Comparison of ENCODE assay signal across 2 cellular contexts in genomic region chr5:92308679-92309078, GRCh38.
TF ChIP-seq lines count a peak whose summit lies in the region.

No MANE protein-coding gene starts in this region.

TF ChIP-seq in A549, 52 proteins besides CTCF, POLR2A, EP300 and RAD21 (continued from another document):
- TF ChIP-seq CBX2 (IDR thresholded peaks at IDR 0.05; ENCODE audit: borderline replicate concordance, low read depth) (no peak), SMC3 (IDR thresholded peaks at IDR 0.05) (no peak), ZC3H11A (IDR thresholded peaks at IDR 0.05) (no peak), CHD4 (IDR thresholded peaks at IDR 0.05; ENCODE audit: borderline replicate concordance) (no peak), POLR2AphosphoS2 (conservative IDR thresholded peaks at IDR 0.05; ENCODE audit: low read length) (no peak), HDAC2 (IDR thresholded peaks at IDR 0.05) (no peak), TFCP2L1 (CRISPR knock-in tag; IDR thresholded peaks at IDR 0.05) (no peak), RFX5 (IDR thresholded peaks at IDR 0.05) (no peak), KDM5A (IDR thresholded peaks at IDR 0.05) (no peak), EHF (CRISPR knock-in tag; IDR thresholded peaks at IDR 0.05) (no peak)
- TF ChIP-seq, protein P1, sequence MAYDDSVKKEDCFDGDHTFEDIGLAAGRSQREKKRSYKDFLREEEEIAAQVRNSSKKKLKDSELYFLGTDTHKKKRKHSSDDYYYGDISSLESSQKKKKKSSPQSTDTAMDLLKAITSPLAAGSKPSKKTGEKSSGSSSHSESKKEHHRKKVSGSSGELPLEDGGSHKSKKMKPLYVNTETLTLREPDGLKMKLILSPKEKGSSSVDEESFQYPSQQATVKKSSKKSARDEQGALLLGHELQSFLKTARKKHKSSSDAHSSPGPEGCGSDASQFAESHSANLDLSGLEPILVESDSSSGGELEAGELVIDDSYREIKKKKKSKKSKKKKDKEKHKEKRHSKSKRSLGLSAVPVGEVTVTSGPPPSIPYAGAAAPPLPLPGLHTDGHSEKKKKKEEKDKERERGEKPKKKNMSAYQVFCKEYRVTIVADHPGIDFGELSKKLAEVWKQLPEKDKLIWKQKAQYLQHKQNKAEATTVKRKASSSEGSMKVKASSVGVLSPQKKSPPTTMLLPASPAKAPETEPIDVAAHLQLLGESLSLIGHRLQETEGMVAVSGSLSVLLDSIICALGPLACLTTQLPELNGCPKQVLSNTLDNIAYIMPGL (CRISPR knock-in tag; IDR thresholded peaks at IDR 0.05; ENCODE audit: borderline replicate concordance) = no peak
TF ChIP-seq in A549: peak in this region for 0.

TF ChIP-seq in SK-N-SH, 30 proteins besides CTCF, POLR2A, EP300 and RAD21 (continued from another document):
- TF ChIP-seq, protein P2, sequence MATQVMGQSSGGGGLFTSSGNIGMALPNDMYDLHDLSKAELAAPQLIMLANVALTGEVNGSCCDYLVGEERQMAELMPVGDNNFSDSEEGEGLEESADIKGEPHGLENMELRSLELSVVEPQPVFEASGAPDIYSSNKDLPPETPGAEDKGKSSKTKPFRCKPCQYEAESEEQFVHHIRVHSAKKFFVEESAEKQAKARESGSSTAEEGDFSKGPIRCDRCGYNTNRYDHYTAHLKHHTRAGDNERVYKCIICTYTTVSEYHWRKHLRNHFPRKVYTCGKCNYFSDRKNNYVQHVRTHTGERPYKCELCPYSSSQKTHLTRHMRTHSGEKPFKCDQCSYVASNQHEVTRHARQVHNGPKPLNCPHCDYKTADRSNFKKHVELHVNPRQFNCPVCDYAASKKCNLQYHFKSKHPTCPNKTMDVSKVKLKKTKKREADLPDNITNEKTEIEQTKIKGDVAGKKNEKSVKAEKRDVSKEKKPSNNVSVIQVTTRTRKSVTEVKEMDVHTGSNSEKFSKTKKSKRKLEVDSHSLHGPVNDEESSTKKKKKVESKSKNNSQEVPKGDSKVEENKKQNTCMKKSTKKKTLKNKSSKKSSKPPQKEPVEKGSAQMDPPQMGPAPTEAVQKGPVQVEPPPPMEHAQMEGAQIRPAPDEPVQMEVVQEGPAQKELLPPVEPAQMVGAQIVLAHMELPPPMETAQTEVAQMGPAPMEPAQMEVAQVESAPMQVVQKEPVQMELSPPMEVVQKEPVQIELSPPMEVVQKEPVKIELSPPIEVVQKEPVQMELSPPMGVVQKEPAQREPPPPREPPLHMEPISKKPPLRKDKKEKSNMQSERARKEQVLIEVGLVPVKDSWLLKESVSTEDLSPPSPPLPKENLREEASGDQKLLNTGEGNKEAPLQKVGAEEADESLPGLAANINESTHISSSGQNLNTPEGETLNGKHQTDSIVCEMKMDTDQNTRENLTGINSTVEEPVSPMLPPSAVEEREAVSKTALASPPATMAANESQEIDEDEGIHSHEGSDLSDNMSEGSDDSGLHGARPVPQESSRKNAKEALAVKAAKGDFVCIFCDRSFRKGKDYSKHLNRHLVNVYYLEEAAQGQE (IDR thresholded peaks at IDR 0.05; ENCODE audit: low read depth, low read length) = no peak
- no peak for TF ChIP-seq NFIC (IDR thresholded peaks at IDR 0.05; ENCODE audit: borderline replicate concordance)
- TF ChIP-seq TCF12 (IDR thresholded peaks at IDR 0.05) = peak; percentile 45; the same call in 1 of the 2 replicates
- TF ChIP-seq MXI1 (IDR thresholded peaks at IDR 0.05; ENCODE audit: low read depth, low read length) = no peak
- no peak for TF ChIP-seq TAF1 (IDR thresholded peaks at IDR 0.05; ENCODE audit: borderline replicate concordance, low read depth, low read length)
- no peak for TF ChIP-seq ZBTB33 (IDR thresholded peaks at IDR 0.05; ENCODE audit: borderline replicate concordance, low read depth)
- peak; percentile 50 for TF ChIP-seq PBX3 (IDR thresholded peaks at IDR 0.05)
- TF ChIP-seq, protein P3, sequence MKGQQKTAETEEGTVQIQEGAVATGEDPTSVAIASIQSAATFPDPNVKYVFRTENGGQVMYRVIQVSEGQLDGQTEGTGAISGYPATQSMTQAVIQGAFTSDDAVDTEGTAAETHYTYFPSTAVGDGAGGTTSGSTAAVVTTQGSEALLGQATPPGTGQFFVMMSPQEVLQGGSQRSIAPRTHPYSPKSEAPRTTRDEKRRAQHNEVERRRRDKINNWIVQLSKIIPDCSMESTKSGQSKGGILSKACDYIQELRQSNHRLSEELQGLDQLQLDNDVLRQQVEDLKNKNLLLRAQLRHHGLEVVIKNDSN (IDR thresholded peaks at IDR 0.05; ENCODE audit: borderline replicate concordance, low read depth) = no peak
- no peak for TF ChIP-seq SIN3A (IDR thresholded peaks at IDR 0.05; ENCODE audit: borderline replicate concordance, low read depth, low read length)
- TF ChIP-seq ELF1 (IDR thresholded peaks at IDR 0.05) = no peak
- TF ChIP-seq, protein P4, sequence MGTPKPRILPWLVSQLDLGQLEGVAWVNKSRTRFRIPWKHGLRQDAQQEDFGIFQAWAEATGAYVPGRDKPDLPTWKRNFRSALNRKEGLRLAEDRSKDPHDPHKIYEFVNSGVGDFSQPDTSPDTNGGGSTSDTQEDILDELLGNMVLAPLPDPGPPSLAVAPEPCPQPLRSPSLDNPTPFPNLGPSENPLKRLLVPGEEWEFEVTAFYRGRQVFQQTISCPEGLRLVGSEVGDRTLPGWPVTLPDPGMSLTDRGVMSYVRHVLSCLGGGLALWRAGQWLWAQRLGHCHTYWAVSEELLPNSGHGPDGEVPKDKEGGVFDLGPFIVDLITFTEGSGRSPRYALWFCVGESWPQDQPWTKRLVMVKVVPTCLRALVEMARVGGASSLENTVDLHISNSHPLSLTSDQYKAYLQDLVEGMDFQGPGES (IDR thresholded peaks at IDR 0.05; ENCODE audit: low read depth, low read length) = no peak
